24 cellular contexts compared by ENCODE assay signal in genomic region chr10:67140641-67141040, GRCh38.
"Had no signal": no experiment of that assay in that cellular context is flagged by ENCODE, and none has a peak within 500 bp of the region (broad histone marks: within the 10 kb centered on the region; RNA-seq: fewer than 3 reads in every experiment).

No MANE protein-coding gene starts in this region.

- H3K27ac ChIP-seq: esophagus squamous epithelium, hepatocyte, left lung, lower lobe of right lung, parathyroid adenoma, psoas muscle, right lobe of liver, tibial nerve, upper lobe of right lung, vagina had no signal

- H3K36me3 ChIP-seq: esophagus squamous epithelium, left lung, lower lobe of right lung, right lobe of liver, tibial nerve, upper lobe of right lung, vagina had no signal

- H3K27me3 Mint-ChIP-seq: dendritic cell treated with granulocyte-macrophage colony-stimulating factor and Interleukin-4, amounts not matched to agents 40 ng/mL and 50 ng/mL, for 4 days; effector memory CD8-positive, alpha-beta T cell; memory B cell; natural killer cell treated with Interleukin-12 subunit alpha and Interleukin-12 subunit beta and Interleukin-15 and Interleukin-18, amount 100 ng/mL, for 72 hours; stimulated activated memory B cell treated with anti-CD40 and anti-IgM and Interleukin-4, amounts not matched to agents 10 μg/mL and 1 μg/mL and 100 μg/mL, for 72 hours; stimulated activated naive CD8-positive, alpha-beta T cell treated with anti-CD3 and anti-CD28 coated beads, Interleukin-15, Interleukin-2, amounts not matched to agents 100 ng/mL and 50 ng/mL, for 24 hours had no signal

- H3K36me3 Mint-ChIP-seq: memory B cell; natural killer cell treated with Interleukin-12 subunit alpha and Interleukin-12 subunit beta and Interleukin-15 and Interleukin-18, amount 100 ng/mL, for 72 hours; stimulated activated memory B cell treated with anti-CD40 and anti-IgM and Interleukin-4, amounts not matched to agents 10 μg/mL and 1 μg/mL and 100 μg/mL, for 72 hours had no signal

- H3K9me3 ChIP-seq: esophagus squamous epithelium, left lung, lower lobe of right lung, psoas muscle, right lobe of liver, tibial nerve, upper lobe of right lung, vagina had no signal

- H2AFZ ChIP-seq: hepatocyte, parathyroid adenoma had no signal

- ATAC-seq: effector memory CD8-positive, alpha-beta T cell; left lung; lower lobe of right lung; natural killer cell treated with Interleukin-12 subunit alpha and Interleukin-12 subunit beta and Interleukin-15 and Interleukin-18, amount 100 ng/mL, for 72 hours; right lobe of liver; stimulated activated memory B cell treated with anti-CD40 and anti-IgM and Interleukin-4, amounts not matched to agents 10 μg/mL and 1 μg/mL and 100 μg/mL, for 72 hours; upper lobe of right lung had no signal

- DNase-seq: effector memory CD8-positive, alpha-beta T cell; esophagus squamous epithelium; foreskin fibroblast; head of caudate nucleus; immature natural killer cell; left lung; lower lobe of right lung; midbrain; psoas muscle; retina; right lobe of liver; stimulated activated CD4-positive, alpha-beta T cell treated with anti-CD3 and anti-CD28 coated beads, Interleukin-4, amount 100 ng/mL, for 1 hour; upper lobe of right lung had no signal

- H3K27ac Mint-ChIP-seq: dendritic cell treated with granulocyte-macrophage colony-stimulating factor and Interleukin-4, amounts not matched to agents 40 ng/mL and 50 ng/mL, for 4 days; effector memory CD8-positive, alpha-beta T cell; immature natural killer cell; memory B cell; natural killer cell treated with Interleukin-12 subunit alpha and Interleukin-12 subunit beta and Interleukin-15 and Interleukin-18, amount 100 ng/mL, for 72 hours; stimulated activated memory B cell treated with anti-CD40 and anti-IgM and Interleukin-4, amounts not matched to agents 10 μg/mL and 1 μg/mL and 100 μg/mL, for 72 hours; stimulated activated naive CD8-positive, alpha-beta T cell treated with anti-CD3 and anti-CD28 coated beads, Interleukin-15, Interleukin-2, amounts not matched to agents 100 ng/mL and 50 ng/mL, for 24 hours had no signal

- H3K79me2 ChIP-seq: hepatocyte, parathyroid adenoma had no signal

- H3K4me3 Mint-ChIP-seq: dendritic cell treated with granulocyte-macrophage colony-stimulating factor and Interleukin-4, amounts not matched to agents 40 ng/mL and 50 ng/mL, for 4 days; effector memory CD8-positive, alpha-beta T cell; immature natural killer cell; memory B cell; natural killer cell treated with Interleukin-12 subunit alpha and Interleukin-12 subunit beta and Interleukin-15 and Interleukin-18, amount 100 ng/mL, for 72 hours; stimulated activated memory B cell treated with anti-CD40 and anti-IgM and Interleukin-4, amounts not matched to agents 10 μg/mL and 1 μg/mL and 100 μg/mL, for 72 hours; stimulated activated naive CD8-positive, alpha-beta T cell treated with anti-CD3 and anti-CD28 coated beads, Interleukin-15, Interleukin-2, amounts not matched to agents 100 ng/mL and 50 ng/mL, for 24 hours had no signal

- FAIRE-seq: colon, keratinocyte had no signal

- H3K4me1 Mint-ChIP-seq: immature natural killer cell; memory B cell; stimulated activated memory B cell treated with anti-CD40 and anti-IgM and Interleukin-4, amounts not matched to agents 10 μg/mL and 1 μg/mL and 100 μg/mL, for 72 hours had no signal

- H3K27me3 ChIP-seq: esophagus squamous epithelium, hepatocyte, left lung, right lobe of liver, tibial nerve, upper lobe of right lung, vagina had no signal

- H3K4me3 ChIP-seq: esophagus squamous epithelium, hepatocyte, left lung, lower lobe of right lung, psoas muscle, right lobe of liver, tibial nerve, upper lobe of right lung, vagina had no signal

- H3K4me1 ChIP-seq: esophagus squamous epithelium, left lung, lower lobe of right lung, parathyroid adenoma, psoas muscle, right lobe of liver, tibial nerve, upper lobe of right lung, vagina had no signal

- H3K9me3 Mint-ChIP-seq: dendritic cell treated with granulocyte-macrophage colony-stimulating factor and Interleukin-4, amounts not matched to agents 40 ng/mL and 50 ng/mL, for 4 days had no signal

- H3K9ac ChIP-seq: parathyroid adenoma had no signal

- H3K4me2 ChIP-seq: hepatocyte had no signal
